Comparison of ENCODE assay signal across 11 cellular contexts in genomic region chr16:89374393-89374948, GRCh38.
DNase-seq lines count a peak whose midpoint lies in the region; ATAC-seq and TF ChIP-seq lines count a peak whose summit lies in the region.
"Had no signal": no experiment of that assay in that cellular context is flagged by ENCODE, and none has a peak within 500 bp of the region (broad histone marks: within the 10 kb centered on the region; RNA-seq: fewer than 3 reads in every experiment).

No MANE protein-coding gene starts in this region.

- H3K4me2 ChIP-seq in hepatocyte: peak overlapping the region; percentile 38

- no peaks in the 10 kb centered on the region for H3K9me3 ChIP-seq in hepatocyte (ENCODE audit: low read depth)

- H4K20me1 ChIP-seq in hepatocyte (ENCODE audit: insufficient read depth, poor library complexity, severe bottlenecking): peaks cover 100% of the 10 kb centered on the region

- peak overlapping the region; percentile 4 for H3K27ac ChIP-seq in hepatocyte

- no peak overlapping the region for H3K4me3 Mint-ChIP-seq in stimulated activated effector memory CD8-positive, alpha-beta T cell treated with anti-CD3 and anti-CD28 coated beads, Interleukin-12 subunit alpha, Interleukin-12 subunit beta, amount 100 ng/mL, for 72 hours
- H3K4me3 Mint-ChIP-seq in activated CD4-positive, alpha-beta T cell treated with anti-CD3 and anti-CD28 coated beads, Interleukin-2, amount 10 ng/mL, durations not matched to agents 24 days and 14 days: no peak overlapping the region
- H3K4me3 Mint-ChIP-seq: activated CD8-positive, alpha-beta memory T cell treated with anti-CD3 and anti-CD28 coated beads, Interleukin-2, amount 10 ng/mL, durations not matched to agents 7 days and 5 days had no signal

- no peaks in the 10 kb centered on the region for H3K9me2 ChIP-seq in hepatocyte (replicated peaks; ENCODE audit: insufficient read depth)

- peak overlapping the region; percentile 17 for H3K27ac Mint-ChIP-seq in stimulated activated effector memory CD8-positive, alpha-beta T cell treated with anti-CD3 and anti-CD28 coated beads, Interleukin-12 subunit alpha, Interleukin-12 subunit beta, amount 100 ng/mL, for 72 hours
- no peak overlapping the region for H3K27ac Mint-ChIP-seq in activated CD4-positive, alpha-beta T cell treated with anti-CD3 and anti-CD28 coated beads, Interleukin-2, amount 10 ng/mL, durations not matched to agents 24 days and 14 days
- H3K27ac Mint-ChIP-seq: activated CD8-positive, alpha-beta memory T cell treated with anti-CD3 and anti-CD28 coated beads, Interleukin-2, amount 10 ng/mL, durations not matched to agents 7 days and 5 days had no signal

- peaks cover 100% of the 10 kb centered on the region for H3K79me2 ChIP-seq in hepatocyte

- intact Hi-C loops in activated CD4-positive, alpha-beta T cell treated with anti-CD3 and anti-CD28 coated beads, Interleukin-2, amount 10 ng/mL, durations not matched to agents 24 days and 14 days (cut with micrococcal nuclease): no loop called here

- H3K27me3 ChIP-seq in hepatocyte: no peaks in the 10 kb centered on the region

- no peaks in the 10 kb centered on the region for H3K36me3 ChIP-seq in hepatocyte (replicated peaks; ENCODE audit: insufficient read depth, low read depth)

- H3K4me1 ChIP-seq in hepatocyte (ENCODE audit: insufficient read depth): peaks cover 7% of the 10 kb centered on the region

- DNase-seq in NCI-H2107 treated with DMSO at 0.1 percent for 48 hours (lab: John Stamatoyannopoulos, UW; ENCODE audit: unreplicated experiment) (peak; percentile 10), NCI-H2107 (lab: John Stamatoyannopoulos, UW) (no peak), SHP77 treated with DMSO at 0.1 percent for 48 hours (lab: John Stamatoyannopoulos, UW) (peak; percentile 62), hepatocyte (ENCODE audit: low spot score) (no peak), mucosa of gallbladder (ENCODE audit: low spot score) (no peak)
- no peak for DNase-seq in stimulated activated effector memory CD8-positive, alpha-beta T cell treated with anti-CD3 and anti-CD28 coated beads, Interleukin-12 subunit alpha, Interleukin-12 subunit beta, amount 100 ng/mL, for 72 hours (ENCODE audit: low spot score in 2 of 2)
- no peak for DNase-seq in activated CD4-positive, alpha-beta T cell treated with anti-CD3 and anti-CD28 coated beads, Interleukin-2, amount 10 ng/mL, durations not matched to agents 24 days and 14 days
- DNase-seq: 8988T; activated CD8-positive, alpha-beta memory T cell treated with anti-CD3 and anti-CD28 coated beads, Interleukin-2, amount 10 ng/mL, durations not matched to agents 7 days and 5 days; NCI-H748 treated with DMSO at 0.1 percent for 48 hours had no signal

- no peak for TF ChIP-seq CTCF in hepatocyte (IDR thresholded peaks at IDR 0.05; ENCODE audit: poor library complexity)

- WGBS in hepatocyte (ENCODE audit: low lambda C conversion rate, missing lambda C conversion rate): 68% methylated on average over 18 of the region's 18 CpGs

- no peak overlapping the region for H2AFZ ChIP-seq in hepatocyte

- no peaks in the 10 kb centered on the region for H3K9me3 Mint-ChIP-seq in stimulated activated effector memory CD8-positive, alpha-beta T cell treated with anti-CD3 and anti-CD28 coated beads, Interleukin-12 subunit alpha, Interleukin-12 subunit beta, amount 100 ng/mL, for 72 hours
- peaks cover 4% of the 10 kb centered on the region for H3K9me3 Mint-ChIP-seq in activated CD4-positive, alpha-beta T cell treated with anti-CD3 and anti-CD28 coated beads, Interleukin-2, amount 10 ng/mL, durations not matched to agents 24 days and 14 days

- no peaks in the 10 kb centered on the region for H3K27me3 Mint-ChIP-seq in activated CD4-positive, alpha-beta T cell treated with anti-CD3 and anti-CD28 coated beads, Interleukin-2, amount 10 ng/mL, durations not matched to agents 24 days and 14 days
- H3K27me3 Mint-ChIP-seq: activated CD8-positive, alpha-beta memory T cell treated with anti-CD3 and anti-CD28 coated beads, Interleukin-2, amount 10 ng/mL, durations not matched to agents 7 days and 5 days had no signal

- peaks cover 37% of the 10 kb centered on the region for H3K36me3 Mint-ChIP-seq in stimulated activated effector memory CD8-positive, alpha-beta T cell treated with anti-CD3 and anti-CD28 coated beads, Interleukin-12 subunit alpha, Interleukin-12 subunit beta, amount 100 ng/mL, for 72 hours
- peaks cover 30% of the 10 kb centered on the region for H3K36me3 Mint-ChIP-seq in activated CD4-positive, alpha-beta T cell treated with anti-CD3 and anti-CD28 coated beads, Interleukin-2, amount 10 ng/mL, durations not matched to agents 24 days and 14 days (ENCODE audit: low read depth)

- no peak for ATAC-seq in stimulated activated effector memory CD8-positive, alpha-beta T cell treated with anti-CD3 and anti-CD28 coated beads, Interleukin-12 subunit alpha, Interleukin-12 subunit beta, amount 100 ng/mL, for 72 hours
- ATAC-seq in GM19023 (IDR thresholded peaks at IDR 0.05; ENCODE audit: unreplicated experiment): no peak
- ATAC-seq: activated CD8-positive, alpha-beta memory T cell treated with anti-CD3 and anti-CD28 coated beads, Interleukin-2, amount 10 ng/mL, durations not matched to agents 7 days and 5 days had no signal

- peaks cover 68% of the 10 kb centered on the region for H3K4me1 Mint-ChIP-seq in stimulated activated effector memory CD8-positive, alpha-beta T cell treated with anti-CD3 and anti-CD28 coated beads, Interleukin-12 subunit alpha, Interleukin-12 subunit beta, amount 100 ng/mL, for 72 hours
- H3K4me1 Mint-ChIP-seq in activated CD4-positive, alpha-beta T cell treated with anti-CD3 and anti-CD28 coated beads, Interleukin-2, amount 10 ng/mL, durations not matched to agents 24 days and 14 days: peaks cover 30% of the 10 kb centered on the region

- H3K4me3 ChIP-seq in hepatocyte: no peak overlapping the region

Comparison
In these comparisons a context has a peak if more than half of its experiments do, and no peak if none do; other contexts are left out.
1. DNase-seq: peak in NCI-H2107 treated with DMSO at 0.1 percent for 48 hours (single experiment) and SHP77 treated with DMSO at 0.1 percent for 48 hours (single experiment); none in NCI-H2107 (single experiment), hepatocyte (single experiment), stimulated activated effector memory CD8-positive, alpha-beta T cell treated with anti-CD3 and anti-CD28 coated beads, Interleukin-12 subunit alpha, Interleukin-12 subunit beta, amount 100 ng/mL, for 72 hours (0 of 2), activated CD4-positive, alpha-beta T cell treated with anti-CD3 and anti-CD28 coated beads, Interleukin-2, amount 10 ng/mL, durations not matched to agents 24 days and 14 days (single experiment) and mucosa of gallbladder (single experiment).